8 cellular contexts compared by ENCODE assay signal in genomic region chr15:25136119-25136518, GRCh38.
A peak's percentile ranks its signal among the peaks of the same experiment; 100 is the strongest.
DNase-seq lines count a peak whose midpoint lies in the region; TF ChIP-seq lines count a peak whose summit lies in the region.
"Had no signal": no experiment of that assay in that cellular context is flagged by ENCODE, and none has a peak within 500 bp of the region (broad histone marks: within the 10 kb centered on the region; RNA-seq: fewer than 3 reads in every experiment).

No MANE protein-coding gene starts in this region.

- in situ Hi-C loops in brain microvascular endothelial cell (cut with HindIII; ENCODE audit: low pct_ligation_motif_present, low sequenced_read_pairs): no loop called here

- no peak overlapping the region for H3K4me3 ChIP-seq in brain microvascular endothelial cell (ENCODE audit: low read depth, low read length)

- no peak overlapping the region for H3K27ac ChIP-seq in brain microvascular endothelial cell

- TF ChIP-seq CTCF in LNCAP (IDR thresholded peaks at IDR 0.05) (peak; percentile 37; the same call in 1 of the 2 replicates), brain microvascular endothelial cell (IDR thresholded peaks at IDR 0.05; ENCODE audit: low read depth, low read length, missing control alignments) (peak; percentile 42)

- H3K36me3 ChIP-seq in brain microvascular endothelial cell (replicated peaks): no peaks in the 10 kb centered on the region

- DNase-seq in Daoy (ENCODE audit: low read depth) (peak; percentile 20), brain microvascular endothelial cell (peak; percentile 7), midbrain (lab: John Stamatoyannopoulos, UW) (peak; percentile 15), T-helper 9 cell (no peak), HPDE6-E6E7 (ENCODE audit: extremely low spot score) (no peak)
- no peak for DNase-seq in stimulated activated CD4-positive, alpha-beta T cell treated with anti-CD3 and anti-CD28 coated beads, Interleukin-4, amount 100 ng/mL, for 4 hours
- DNase-seq: NCI-H187 had no signal

- H3K27me3 ChIP-seq in brain microvascular endothelial cell (replicated peaks): no peaks in the 10 kb centered on the region

Comparison
In these comparisons a context has a peak if more than half of its experiments do, and no peak if none do; other contexts are left out.
1. DNase-seq: peak in Daoy (single experiment), brain microvascular endothelial cell (single experiment) and midbrain (single experiment); none in T-helper 9 cell (single experiment), HPDE6-E6E7 (single experiment) and stimulated activated CD4-positive, alpha-beta T cell treated with anti-CD3 and anti-CD28 coated beads, Interleukin-4, amount 100 ng/mL, for 4 hours (0 of 2).